Comparison of ENCODE assay signal across 8 cellular contexts in genomic region chr3:32018723-32019564, GRCh38. TPM values are rescaled to one million over a fixed set of nuclear protein-coding genes. Genes with fewer than 3 reads are reported as not detected.
DNase-seq lines count a peak whose midpoint lies in the region; ATAC-seq, FAIRE-seq and TF ChIP-seq lines count a peak whose summit lies in the region.

No MANE protein-coding gene starts in this region.

- FAIRE-seq in keratinocyte (lab: Jason Lieb, UNC), result no peak

- in situ Hi-C loops in T47D (cut with HindIII; ENCODE audit: low pct_unique_long_range_greater_than_20kb, low sequenced_read_pairs), result no loop called here

- WGBS in upper lobe of left lung, 2 donors, result 41 to 42% methylated on average over 5 of the region's 5 CpGs

- TF ChIP-seq CTCF in CD14-positive monocyte (IDR thresholded peaks at IDR 0.05) (peak; percentile 84), keratinocyte (optimal IDR thresholded peaks at IDR 0.05 in 1 of 3, IDR thresholded peaks at IDR 0.05 in 1 of 3, conservative IDR thresholded peaks at IDR 0.05 in 1 of 3; ENCODE audit: extremely low read depth in 1 of 3, insufficient read depth in 2 of 3, low read length in 3 of 3) (peak; percentile 58 to 67 (median 61)), upper lobe of left lung (IDR thresholded peaks at IDR 0.05) (peak; percentile 65 to 85 (median 75))

- no peaks in the 10 kb centered on the region for H3K4me1 ChIP-seq in keratinocyte (ENCODE audit: control insufficient read depth, extremely low read depth, insufficient read depth, low read length)
- H3K4me1 ChIP-seq in upper lobe of left lung, result peaks cover 3 to 13% (median 8%) of the 10 kb centered on the region in 4 donors

- no peak for TF ChIP-seq POLR2A in upper lobe of left lung (IDR thresholded peaks at IDR 0.05)

- H3K27ac Mint-ChIP-seq in CD14-positive monocyte, result no peak overlapping the region
- no peak overlapping the region for H3K27ac Mint-ChIP-seq in activated naive CD4-positive, alpha-beta T cell treated with anti-CD3 and anti-CD28 coated beads, Interleukin-2, amount 10 ng/mL, durations not matched to agents 7 days and 5 days

- no peak for TF ChIP-seq EP300 in upper lobe of left lung (IDR thresholded peaks at IDR 0.05)

- no peaks in the 10 kb centered on the region for H3K36me3 Mint-ChIP-seq in CD14-positive monocyte
- no peaks in the 10 kb centered on the region for H3K36me3 Mint-ChIP-seq in activated naive CD4-positive, alpha-beta T cell treated with anti-CD3 and anti-CD28 coated beads, Interleukin-2, amount 10 ng/mL, durations not matched to agents 7 days and 5 days

- H3K4me3 Mint-ChIP-seq in CD14-positive monocyte, result no peak overlapping the region
- H3K4me3 Mint-ChIP-seq in activated naive CD4-positive, alpha-beta T cell treated with anti-CD3 and anti-CD28 coated beads, Interleukin-2, amount 10 ng/mL, durations not matched to agents 7 days and 5 days, result no peak overlapping the region

- H3K36me3 ChIP-seq in keratinocyte (ENCODE audit: control insufficient read depth in 2 of 2, extremely low read depth in 1 of 2, insufficient read depth in 2 of 2, low read length in 2 of 2) (no peaks in the 10 kb centered on the region), upper lobe of left lung (no peaks in the 10 kb centered on the region)

- dilution Hi-C loops in keratinocyte (cut with MboI; ENCODE audit: extremely low pct_ligation_motif_present, low sequenced_read_pairs), result loop anchor here (25.0 kb wide), 1 partner anchor 118 kb away; no protein-coding TSS in a partner anchor

- H3K4me3 ChIP-seq in keratinocyte (ENCODE audit: control insufficient read depth in 2 of 3, extremely low read depth in 1 of 3, insufficient read depth in 2 of 3, low read depth in 1 of 3, low read length in 3 of 3) (no peak overlapping the region), upper lobe of left lung (no peak overlapping the region)

- intact Hi-C loops in CD14-positive monocyte (cut with micrococcal nuclease), result no loop called here

- ATAC-seq in GM19455 (IDR thresholded peaks at IDR 0.05; ENCODE audit: unreplicated experiment), result peak; percentile 63
- ATAC-seq in upper lobe of left lung (ENCODE audit: low FRiP score in 2 of 2), result peak; percentile 70 to 89

- no peak overlapping the region for H3K27ac ChIP-seq in keratinocyte (ENCODE audit: control insufficient read depth, insufficient read depth, low read length)
- no peak overlapping the region for H3K27ac ChIP-seq in upper lobe of left lung

- peaks cover 0 to 2% (median 0%) of the 10 kb centered on the region in 7 donors for H3K9me3 Mint-ChIP-seq in CD14-positive monocyte
- no peaks in the 10 kb centered on the region for H3K9me3 Mint-ChIP-seq in activated naive CD4-positive, alpha-beta T cell treated with anti-CD3 and anti-CD28 coated beads, Interleukin-2, amount 10 ng/mL, durations not matched to agents 7 days and 5 days

- CTCF ChIA-PET in activated naive CD4-positive, alpha-beta T cell treated with anti-CD3 and anti-CD28 coated beads, Interleukin-2, amount 10 ng/mL, durations not matched to agents 7 days and 5 days (lab: Charles Lee), result interaction anchor here (0.7 to 3.2 kb wide), 25 partner anchors 8 to 318 kb away, joined by 3 to 44 read pairs (median 4); no protein-coding TSS in a partner anchor

- DNase-seq in CD14-positive monocyte (ENCODE audit: low spot score), result no peak
- DNase-seq in NCI-H2227 (lab: John Stamatoyannopoulos, UW; ENCODE audit: unreplicated experiment), result peak; percentile 27
- peak; percentile 33 to 79 for DNase-seq in T47D (ENCODE audit: low read depth in 1 of 2, low spot score in 1 of 2)
- no peak for DNase-seq in keratinocyte (ENCODE audit: low read depth, low spot score)
- DNase-seq in upper lobe of left lung, result no peak
- DNase-seq in activated naive CD4-positive, alpha-beta T cell treated with anti-CD3 and anti-CD28 coated beads, Interleukin-2, amount 10 ng/mL, durations not matched to agents 7 days and 5 days, result no peak
- DNase-seq in COLO668 (lab: John Stamatoyannopoulos, UW; ENCODE audit: unreplicated experiment), result no peak

- H3K27me3 ChIP-seq in keratinocyte (ENCODE audit: control insufficient read depth, extremely low read depth, insufficient read depth, low read length) (no peaks in the 10 kb centered on the region), upper lobe of left lung (no peaks in the 10 kb centered on the region)

- H2AFZ ChIP-seq in keratinocyte (ENCODE audit: control insufficient read depth, low read length), result no peak overlapping the region

- H3K4me2 ChIP-seq in keratinocyte (ENCODE audit: control insufficient read depth, extremely low read depth, insufficient read depth, low read depth, low read length), result no peak overlapping the region

- H3K9me3 ChIP-seq in keratinocyte (ENCODE audit: control insufficient read depth, low read depth, low read length) (no peaks in the 10 kb centered on the region), upper lobe of left lung (no peaks in the 10 kb centered on the region)

- no peaks in the 10 kb centered on the region for H3K9me1 ChIP-seq in keratinocyte (ENCODE audit: control insufficient read depth, extremely low read depth, insufficient read depth, low read length)

- no peaks in the 10 kb centered on the region for H3K79me2 ChIP-seq in keratinocyte (ENCODE audit: control insufficient read depth, insufficient read depth, low read length)

- H3K4me1 Mint-ChIP-seq in CD14-positive monocyte, result no peaks in the 10 kb centered on the region
- H3K4me1 Mint-ChIP-seq in activated naive CD4-positive, alpha-beta T cell treated with anti-CD3 and anti-CD28 coated beads, Interleukin-2, amount 10 ng/mL, durations not matched to agents 7 days and 5 days, result no peaks in the 10 kb centered on the region

- no peaks in the 10 kb centered on the region for H4K20me1 ChIP-seq in keratinocyte (ENCODE audit: control insufficient read depth, extremely low read depth, insufficient read depth, low read length)

- no peak overlapping the region for H3K9ac ChIP-seq in keratinocyte (ENCODE audit: control insufficient read depth, extremely low read depth, insufficient read depth, low read length)

- peaks cover 0 to 2% (median 0%) of the 10 kb centered on the region in 3 donors for H3K27me3 Mint-ChIP-seq in CD14-positive monocyte (ENCODE audit: low read depth in 3 of 3)
- peaks cover 10% of the 10 kb centered on the region for H3K27me3 Mint-ChIP-seq in activated naive CD4-positive, alpha-beta T cell treated with anti-CD3 and anti-CD28 coated beads, Interleukin-2, amount 10 ng/mL, durations not matched to agents 7 days and 5 days

RNA-seq across cellular contexts. Expression of gene ZNF860, which starts 37.4 kb away (rescaled TPM):
- polyA plus RNA-seq in CD14-positive monocyte (not detected), keratinocyte (5.6 to 10.3 TPM (median 7.9 TPM) in 3 replicates)
- polyA plus RNA-seq in keratinocyte (2011; ENCODE audit: low read depth), result 1.6 TPM
- polyA plus RNA-seq in keratinocyte (2011; cell fraction: cytosol; rRNA removed), result 3.7 and 8.1 TPM in 2 replicates
- 10.3 and 10.5 TPM in 2 replicates for polyA plus RNA-seq in keratinocyte (2011; cell fraction: nucleus; rRNA removed)
- 1.8 and 6.0 TPM in 2 replicates for polyA plus RNA-seq in keratinocyte (2012; ENCODE audit: low replicate concordance)
- polyA minus RNA-seq in keratinocyte, result 6.3 to 15.7 TPM (median 13.4 TPM) in 3 replicates
- polyA minus RNA-seq in keratinocyte (2011; cell fraction: cytosol; rRNA and poly(A)+ RNA removed), result 4.4 TPM
- polyA minus RNA-seq in keratinocyte (2011; cell fraction: nucleus; rRNA and poly(A)+ RNA removed), result 7.3 and 12.2 TPM in 2 replicates
- total RNA-seq in upper lobe of left lung, result 1 to 10 TPM in 5 of 6 donors, not detected in 1; 1.0 to 2.6 (median 1.2) TPM

RNA-seq across cellular contexts. Expression of gene OSBPL10, which starts 37.9 kb away (rescaled TPM):
- not detected for polyA plus RNA-seq in CD14-positive monocyte
- 42.6 to 78.1 TPM (median 50.1 TPM) in 3 replicates for polyA plus RNA-seq in keratinocyte
- polyA plus RNA-seq in keratinocyte (2011; ENCODE audit: low read depth), result 14.4 TPM
- polyA plus RNA-seq in keratinocyte (2011; cell fraction: cytosol; rRNA removed), result 68.5 and 68.9 TPM in 2 replicates
- polyA plus RNA-seq in keratinocyte (2011; cell fraction: nucleus; rRNA removed), result 82.4 and 92.0 TPM in 2 replicates
- polyA plus RNA-seq in keratinocyte (2012; ENCODE audit: low replicate concordance), result 27.0 and 67.6 TPM in 2 replicates
- 88.3 to 141 TPM (median 103 TPM) in 3 replicates for polyA minus RNA-seq in keratinocyte
- polyA minus RNA-seq in keratinocyte (2011; cell fraction: cytosol; rRNA and poly(A)+ RNA removed), result 59.1 TPM
- polyA minus RNA-seq in keratinocyte (2011; cell fraction: nucleus; rRNA and poly(A)+ RNA removed), result 59.5 and 153 TPM in 2 replicates
- total RNA-seq in upper lobe of left lung, result 10 to 100 TPM; 13.6 to 73.9 (median 24.4) TPM

Comparison
In these comparisons a context has a peak if more than half of its experiments do, and no peak if none do; other contexts are left out.
1. DNase-seq: peak in NCI-H2227 (single experiment) and T47D (2 of 2); none in CD14-positive monocyte (single experiment), keratinocyte (single experiment), upper lobe of left lung (0 of 2), activated naive CD4-positive, alpha-beta T cell treated with anti-CD3 and anti-CD28 coated beads, Interleukin-2, amount 10 ng/mL, durations not matched to agents 7 days and 5 days (single experiment) and COLO668 (single experiment).
2. RNA of gene OSBPL10, which starts 37.9 kb away (polyA plus RNA-seq): 14.4 to 92.0 TPM in keratinocyte; not detected in CD14-positive monocyte; every median in the first group is over 10 times any median in the second.
3. Peak in every context shown above with its lines, with median percentiles within 50 percentile points of each other: CTCF ChIP-seq.